In genomic region chr21:26169061-26169610, GRCh38 we compare ENCODE assay signal across 8 cellular contexts.
DNase-seq lines count a peak whose midpoint lies in the region; ATAC-seq and TF ChIP-seq lines count a peak whose summit lies in the region.

No MANE protein-coding gene starts in this region.

- DNase-seq in GM12864 (ENCODE audit: low read depth) (no peak), NCI-H146 (lab: John Stamatoyannopoulos, UW) (peak; percentile 53), T1000 (lab: John Stamatoyannopoulos, UW) (peak; percentile 35), choroid plexus epithelial cell (ENCODE audit: low read depth) (peak; percentile 88), kidney tubule cell (ENCODE audit: low spot score) (peak; percentile 64)
- peak; percentile 8 to 12 for DNase-seq in stimulated activated CD4-positive, alpha-beta T cell treated with anti-CD3 and anti-CD28 coated beads, Interleukin-15, amount 100 ng/mL, for 1 hour (ENCODE audit: low read depth in 1 of 2, low spot score in 1 of 2)

- TF ChIP-seq CTCF in GM12864 (IDR thresholded peaks at IDR 0.05; ENCODE audit: low read depth, low read length, missing control alignments) (no peak), choroid plexus epithelial cell (conservative IDR thresholded peaks at IDR 0.05; ENCODE audit: low read depth, low read length) (peak; percentile 74)

- H3K4me3 ChIP-seq in GM12864 (ENCODE audit: low read depth, low read length) (peak overlapping the region; percentile 28), choroid plexus epithelial cell (ENCODE audit: low read depth, low read length) (peak overlapping the region; percentile 90)

- ATAC-seq in HG02642 (IDR thresholded peaks at IDR 0.05; ENCODE audit: poor library complexity, unreplicated experiment) (peak; percentile 55), HG02970 (IDR thresholded peaks at IDR 0.05; ENCODE audit: low FRiP score, unreplicated experiment) (no peak)
